In genomic region chr11:109343242-109343641, GRCh38 we compare ENCODE assay signal across 20 cellular contexts.
"Had no signal": no experiment of that assay in that cellular context is flagged by ENCODE, and none has a peak within 500 bp of the region (broad histone marks: within the 10 kb centered on the region; RNA-seq: fewer than 3 reads in every experiment).

No MANE protein-coding gene starts in this region.

- DNase-seq: activated CD4-positive, alpha-beta T cell treated with anti-CD3 and anti-CD28 coated beads for 4 hours; activated CD8-positive, alpha-beta memory T cell treated with anti-CD3 and anti-CD28 coated beads, Interleukin-2, amount 50 U/mL, for 4 hours; activated CD8-positive, alpha-beta T cell treated with anti-CD3 and anti-CD28 coated beads for 36 hours; activated gamma-delta T cell treated with Interleukin-2 at 50 U/mL for 16 hours; activated naive CD4-positive, alpha-beta T cell treated with anti-CD3 and anti-CD28 coated beads, Interleukin-2, amount 10 ng/mL, durations not matched to agents 7 days and 5 days; activated naive CD8-positive, alpha-beta T cell treated with anti-CD3 and anti-CD28 coated beads for 36 hours; activated T-cell treated with anti-CD3 and anti-CD28 coated beads, Interleukin-2, amount 50 U/mL, for 72 hours; Karpas-422; MM.1S; NCI-H1105; NCI-H1436; NCI-H1694 treated with DMSO at 0.1 percent for 48 hours; NCI-H2081; NCI-H446; NCI-H524; PC-3; SIG-M5; T-helper 1 cell had no signal

- H3K36me3 Mint-ChIP-seq: activated naive CD4-positive, alpha-beta T cell treated with anti-CD3 and anti-CD28 coated beads, Interleukin-2, amount 10 ng/mL, durations not matched to agents 7 days and 5 days; activated naive CD8-positive, alpha-beta T cell treated with anti-CD3 and anti-CD28 coated beads for 36 hours had no signal

- H3K4me3 Mint-ChIP-seq: activated CD8-positive, alpha-beta T cell treated with anti-CD3 and anti-CD28 coated beads for 36 hours; activated naive CD4-positive, alpha-beta T cell treated with anti-CD3 and anti-CD28 coated beads, Interleukin-2, amount 10 ng/mL, durations not matched to agents 7 days and 5 days; activated naive CD8-positive, alpha-beta T cell treated with anti-CD3 and anti-CD28 coated beads for 36 hours; activated T-cell treated with anti-CD3 and anti-CD28 coated beads, Interleukin-2, amount 50 U/mL, for 72 hours had no signal

- ATAC-seq: activated CD4-positive, CD25-positive, alpha-beta regulatory T cell treated with anti-CD3 and anti-CD28 coated beads, Interleukin-2, amount 50 U/mL, for 24 hours; activated CD8-positive, alpha-beta T cell treated with anti-CD3 and anti-CD28 coated beads for 36 hours; activated T-cell treated with anti-CD3 and anti-CD28 coated beads, Interleukin-2, amount 50 U/mL, for 72 hours; PC-3 had no signal

- H3K4me1 Mint-ChIP-seq: activated naive CD4-positive, alpha-beta T cell treated with anti-CD3 and anti-CD28 coated beads, Interleukin-2, amount 10 ng/mL, durations not matched to agents 7 days and 5 days; activated naive CD8-positive, alpha-beta T cell treated with anti-CD3 and anti-CD28 coated beads for 36 hours had no signal

- H3K27me3 Mint-ChIP-seq: activated CD8-positive, alpha-beta T cell treated with anti-CD3 and anti-CD28 coated beads for 36 hours; activated naive CD4-positive, alpha-beta T cell treated with anti-CD3 and anti-CD28 coated beads, Interleukin-2, amount 10 ng/mL, durations not matched to agents 7 days and 5 days had no signal

- H3K27ac Mint-ChIP-seq: activated CD8-positive, alpha-beta T cell treated with anti-CD3 and anti-CD28 coated beads for 36 hours; activated naive CD4-positive, alpha-beta T cell treated with anti-CD3 and anti-CD28 coated beads, Interleukin-2, amount 10 ng/mL, durations not matched to agents 7 days and 5 days; activated naive CD8-positive, alpha-beta T cell treated with anti-CD3 and anti-CD28 coated beads for 36 hours; activated T-cell treated with anti-CD3 and anti-CD28 coated beads, Interleukin-2, amount 50 U/mL, for 72 hours; activated T-helper 2 cell treated with anti-CD3 and anti-CD28 coated beads, Interferon-gamma antibody, Interleukin-2, Interleukin-4, amounts not matched to agents 10 μg/mL and 5 μg/mL and 100 μg/mL, durations not matched to agents 14 hours and 24 hours and 36 hours had no signal

- H3K9me3 Mint-ChIP-seq: activated CD8-positive, alpha-beta T cell treated with anti-CD3 and anti-CD28 coated beads for 36 hours; activated naive CD4-positive, alpha-beta T cell treated with anti-CD3 and anti-CD28 coated beads, Interleukin-2, amount 10 ng/mL, durations not matched to agents 7 days and 5 days; activated naive CD8-positive, alpha-beta T cell treated with anti-CD3 and anti-CD28 coated beads for 36 hours; activated T-helper 2 cell treated with anti-CD3 and anti-CD28 coated beads, Interferon-gamma antibody, Interleukin-2, Interleukin-4, amounts not matched to agents 10 μg/mL and 5 μg/mL and 100 μg/mL, durations not matched to agents 14 hours and 24 hours and 36 hours had no signal
